In the genomic region with DNA sequence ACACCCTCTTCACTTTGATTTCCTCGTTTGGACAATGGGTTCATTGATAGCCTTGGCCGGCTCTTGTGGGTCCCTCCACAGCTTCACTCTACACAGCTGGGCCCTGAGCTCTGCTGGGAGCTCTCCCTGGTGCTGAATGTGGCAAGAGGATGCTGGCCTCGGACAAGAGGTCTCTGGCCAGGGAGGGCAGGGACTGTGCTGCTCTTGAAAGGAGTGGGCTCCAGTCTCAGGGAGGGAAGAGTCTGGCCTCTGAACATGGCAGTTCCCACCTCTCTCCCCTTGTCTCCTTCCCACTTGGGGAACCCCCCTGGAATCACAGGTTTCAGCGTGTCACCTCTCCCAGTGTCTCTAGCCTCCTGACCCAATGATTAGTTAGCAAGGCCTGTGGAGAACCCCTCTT, we compare ENCODE assay signal across 1 cellular context.
A peak's percentile ranks its signal among the peaks of the same experiment; 100 is the strongest.
TF ChIP-seq lines count a peak whose summit lies in the region.

No MANE protein-coding gene starts in this region.

TF ChIP-seq in HepG2, 621 proteins besides CTCF, POLR2A, EP300 and RAD21 (continued from another document):
- TF ChIP-seq, protein P1, sequence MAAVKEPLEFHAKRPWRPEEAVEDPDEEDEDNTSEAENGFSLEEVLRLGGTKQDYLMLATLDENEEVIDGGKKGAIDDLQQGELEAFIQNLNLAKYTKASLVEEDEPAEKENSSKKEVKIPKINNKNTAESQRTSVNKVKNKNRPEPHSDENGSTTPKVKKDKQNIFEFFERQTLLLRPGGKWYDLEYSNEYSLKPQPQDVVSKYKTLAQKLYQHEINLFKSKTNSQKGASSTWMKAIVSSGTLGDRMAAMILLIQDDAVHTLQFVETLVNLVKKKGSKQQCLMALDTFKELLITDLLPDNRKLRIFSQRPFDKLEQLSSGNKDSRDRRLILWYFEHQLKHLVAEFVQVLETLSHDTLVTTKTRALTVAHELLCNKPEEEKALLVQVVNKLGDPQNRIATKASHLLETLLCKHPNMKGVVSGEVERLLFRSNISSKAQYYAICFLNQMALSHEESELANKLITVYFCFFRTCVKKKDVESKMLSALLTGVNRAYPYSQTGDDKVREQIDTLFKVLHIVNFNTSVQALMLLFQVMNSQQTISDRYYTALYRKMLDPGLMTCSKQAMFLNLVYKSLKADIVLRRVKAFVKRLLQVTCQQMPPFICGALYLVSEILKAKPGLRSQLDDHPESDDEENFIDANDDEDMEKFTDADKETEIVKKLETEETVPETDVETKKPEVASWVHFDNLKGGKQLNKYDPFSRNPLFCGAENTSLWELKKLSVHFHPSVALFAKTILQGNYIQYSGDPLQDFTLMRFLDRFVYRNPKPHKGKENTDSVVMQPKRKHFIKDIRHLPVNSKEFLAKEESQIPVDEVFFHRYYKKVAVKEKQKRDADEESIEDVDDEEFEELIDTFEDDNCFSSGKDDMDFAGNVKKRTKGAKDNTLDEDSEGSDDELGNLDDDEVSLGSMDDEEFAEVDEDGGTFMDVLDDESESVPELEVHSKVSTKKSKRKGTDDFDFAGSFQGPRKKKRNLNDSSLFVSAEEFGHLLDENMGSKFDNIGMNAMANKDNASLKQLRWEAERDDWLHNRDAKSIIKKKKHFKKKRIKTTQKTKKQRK (IDR thresholded peaks at IDR 0.05; ENCODE audit: low read length): no peak
- 0 out of 2 replicates have a peak, but pooled peaks have one; percentile 23 for TF ChIP-seq ZNF768 (CRISPR knock-in tag; IDR thresholded peaks at IDR 0.05)
- peak; percentile 74; the same call in 1 of the 2 replicates for TF ChIP-seq ARID2 (CRISPR knock-in tag; IDR thresholded peaks at IDR 0.05; ENCODE audit: borderline replicate concordance)
- TF ChIP-seq PTBP1 (IDR thresholded peaks at IDR 0.05; ENCODE audit: low read depth, low read length, poor library complexity, severe bottlenecking): no peak
- TF ChIP-seq, protein P2, sequence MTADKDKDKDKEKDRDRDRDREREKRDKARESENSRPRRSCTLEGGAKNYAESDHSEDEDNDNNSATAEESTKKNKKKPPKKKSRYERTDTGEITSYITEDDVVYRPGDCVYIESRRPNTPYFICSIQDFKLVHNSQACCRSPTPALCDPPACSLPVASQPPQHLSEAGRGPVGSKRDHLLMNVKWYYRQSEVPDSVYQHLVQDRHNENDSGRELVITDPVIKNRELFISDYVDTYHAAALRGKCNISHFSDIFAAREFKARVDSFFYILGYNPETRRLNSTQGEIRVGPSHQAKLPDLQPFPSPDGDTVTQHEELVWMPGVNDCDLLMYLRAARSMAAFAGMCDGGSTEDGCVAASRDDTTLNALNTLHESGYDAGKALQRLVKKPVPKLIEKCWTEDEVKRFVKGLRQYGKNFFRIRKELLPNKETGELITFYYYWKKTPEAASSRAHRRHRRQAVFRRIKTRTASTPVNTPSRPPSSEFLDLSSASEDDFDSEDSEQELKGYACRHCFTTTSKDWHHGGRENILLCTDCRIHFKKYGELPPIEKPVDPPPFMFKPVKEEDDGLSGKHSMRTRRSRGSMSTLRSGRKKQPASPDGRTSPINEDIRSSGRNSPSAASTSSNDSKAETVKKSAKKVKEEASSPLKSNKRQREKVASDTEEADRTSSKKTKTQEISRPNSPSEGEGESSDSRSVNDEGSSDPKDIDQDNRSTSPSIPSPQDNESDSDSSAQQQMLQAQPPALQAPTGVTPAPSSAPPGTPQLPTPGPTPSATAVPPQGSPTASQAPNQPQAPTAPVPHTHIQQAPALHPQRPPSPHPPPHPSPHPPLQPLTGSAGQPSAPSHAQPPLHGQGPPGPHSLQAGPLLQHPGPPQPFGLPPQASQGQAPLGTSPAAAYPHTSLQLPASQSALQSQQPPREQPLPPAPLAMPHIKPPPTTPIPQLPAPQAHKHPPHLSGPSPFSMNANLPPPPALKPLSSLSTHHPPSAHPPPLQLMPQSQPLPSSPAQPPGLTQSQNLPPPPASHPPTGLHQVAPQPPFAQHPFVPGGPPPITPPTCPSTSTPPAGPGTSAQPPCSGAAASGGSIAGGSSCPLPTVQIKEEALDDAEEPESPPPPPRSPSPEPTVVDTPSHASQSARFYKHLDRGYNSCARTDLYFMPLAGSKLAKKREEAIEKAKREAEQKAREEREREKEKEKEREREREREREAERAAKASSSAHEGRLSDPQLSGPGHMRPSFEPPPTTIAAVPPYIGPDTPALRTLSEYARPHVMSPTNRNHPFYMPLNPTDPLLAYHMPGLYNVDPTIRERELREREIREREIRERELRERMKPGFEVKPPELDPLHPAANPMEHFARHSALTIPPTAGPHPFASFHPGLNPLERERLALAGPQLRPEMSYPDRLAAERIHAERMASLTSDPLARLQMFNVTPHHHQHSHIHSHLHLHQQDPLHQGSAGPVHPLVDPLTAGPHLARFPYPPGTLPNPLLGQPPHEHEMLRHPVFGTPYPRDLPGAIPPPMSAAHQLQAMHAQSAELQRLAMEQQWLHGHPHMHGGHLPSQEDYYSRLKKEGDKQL (CRISPR knock-in tag; IDR thresholded peaks at IDR 0.05; ENCODE audit: low read depth): no peak
- TF ChIP-seq, protein P3, sequence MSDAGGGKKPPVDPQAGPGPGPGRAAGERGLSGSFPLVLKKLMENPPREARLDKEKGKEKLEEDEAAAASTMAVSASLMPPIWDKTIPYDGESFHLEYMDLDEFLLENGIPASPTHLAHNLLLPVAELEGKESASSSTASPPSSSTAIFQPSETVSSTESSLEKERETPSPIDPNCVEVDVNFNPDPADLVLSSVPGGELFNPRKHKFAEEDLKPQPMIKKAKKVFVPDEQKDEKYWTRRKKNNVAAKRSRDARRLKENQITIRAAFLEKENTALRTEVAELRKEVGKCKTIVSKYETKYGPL (CRISPR knock-in tag; IDR thresholded peaks at IDR 0.05): peak; percentile 87; the same call in 1 of the 2 replicates
- peak; percentile 95 for TF ChIP-seq ZNF331 (CRISPR knock-in tag; IDR thresholded peaks at IDR 0.05)
- TF ChIP-seq, protein P4, sequence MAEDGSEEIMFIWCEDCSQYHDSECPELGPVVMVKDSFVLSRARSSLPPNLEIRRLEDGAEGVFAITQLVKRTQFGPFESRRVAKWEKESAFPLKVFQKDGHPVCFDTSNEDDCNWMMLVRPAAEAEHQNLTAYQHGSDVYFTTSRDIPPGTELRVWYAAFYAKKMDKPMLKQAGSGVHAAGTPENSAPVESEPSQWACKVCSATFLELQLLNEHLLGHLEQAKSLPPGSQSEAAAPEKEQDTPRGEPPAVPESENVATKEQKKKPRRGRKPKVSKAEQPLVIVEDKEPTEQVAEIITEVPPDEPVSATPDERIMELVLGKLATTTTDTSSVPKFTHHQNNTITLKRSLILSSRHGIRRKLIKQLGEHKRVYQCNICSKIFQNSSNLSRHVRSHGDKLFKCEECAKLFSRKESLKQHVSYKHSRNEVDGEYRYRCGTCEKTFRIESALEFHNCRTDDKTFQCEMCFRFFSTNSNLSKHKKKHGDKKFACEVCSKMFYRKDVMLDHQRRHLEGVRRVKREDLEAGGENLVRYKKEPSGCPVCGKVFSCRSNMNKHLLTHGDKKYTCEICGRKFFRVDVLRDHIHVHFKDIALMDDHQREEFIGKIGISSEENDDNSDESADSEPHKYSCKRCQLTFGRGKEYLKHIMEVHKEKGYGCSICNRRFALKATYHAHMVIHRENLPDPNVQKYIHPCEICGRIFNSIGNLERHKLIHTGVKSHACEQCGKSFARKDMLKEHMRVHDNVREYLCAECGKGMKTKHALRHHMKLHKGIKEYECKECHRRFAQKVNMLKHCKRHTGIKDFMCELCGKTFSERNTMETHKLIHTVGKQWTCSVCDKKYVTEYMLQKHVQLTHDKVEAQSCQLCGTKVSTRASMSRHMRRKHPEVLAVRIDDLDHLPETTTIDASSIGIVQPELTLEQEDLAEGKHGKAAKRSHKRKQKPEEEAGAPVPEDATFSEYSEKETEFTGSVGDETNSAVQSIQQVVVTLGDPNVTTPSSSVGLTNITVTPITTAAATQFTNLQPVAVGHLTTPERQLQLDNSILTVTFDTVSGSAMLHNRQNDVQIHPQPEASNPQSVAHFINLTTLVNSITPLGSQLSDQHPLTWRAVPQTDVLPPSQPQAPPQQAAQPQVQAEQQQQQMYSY (CRISPR knock-in tag; IDR thresholded peaks at IDR 0.05): no peak
- peak; percentile 92 for TF ChIP-seq ZNF749 (CRISPR knock-in tag; IDR thresholded peaks at IDR 0.05; ENCODE audit: borderline replicate concordance)
- no peak for TF ChIP-seq ZBTB3 (CRISPR knock-in tag; IDR thresholded peaks at IDR 0.05; ENCODE audit: borderline replicate concordance, low read depth)
- TF ChIP-seq ZNF3 (CRISPR knock-in tag; IDR thresholded peaks at IDR 0.05): no peak
- peak; percentile 76; the same call in 1 of the 2 replicates for TF ChIP-seq ARNT2 (CRISPR knock-in tag; IDR thresholded peaks at IDR 0.05; ENCODE audit: low read depth)
- peak; percentile 90; the same call in 1 of the 2 replicates for TF ChIP-seq ZNF644 (CRISPR knock-in tag; IDR thresholded peaks at IDR 0.05; ENCODE audit: low read depth)
- no peak for TF ChIP-seq ZMYM3 (CRISPR knock-in tag; IDR thresholded peaks at IDR 0.05)
- TF ChIP-seq, protein P5, sequence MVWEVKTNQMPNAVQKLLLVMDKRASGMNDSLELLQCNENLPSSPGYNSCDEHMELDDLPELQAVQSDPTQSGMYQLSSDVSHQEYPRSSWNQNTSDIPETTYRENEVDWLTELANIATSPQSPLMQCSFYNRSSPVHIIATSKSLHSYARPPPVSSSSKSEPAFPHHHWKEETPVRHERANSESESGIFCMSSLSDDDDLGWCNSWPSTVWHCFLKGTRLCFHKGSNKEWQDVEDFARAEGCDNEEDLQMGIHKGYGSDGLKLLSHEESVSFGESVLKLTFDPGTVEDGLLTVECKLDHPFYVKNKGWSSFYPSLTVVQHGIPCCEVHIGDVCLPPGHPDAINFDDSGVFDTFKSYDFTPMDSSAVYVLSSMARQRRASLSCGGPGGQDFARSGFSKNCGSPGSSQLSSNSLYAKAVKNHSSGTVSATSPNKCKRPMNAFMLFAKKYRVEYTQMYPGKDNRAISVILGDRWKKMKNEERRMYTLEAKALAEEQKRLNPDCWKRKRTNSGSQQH (CRISPR knock-in tag; IDR thresholded peaks at IDR 0.05; ENCODE audit: low read depth): 0 out of 2 replicates have a peak, but pooled peaks have one; percentile 84
- TF ChIP-seq ZNF296 (CRISPR knock-in tag; conservative IDR thresholded peaks at IDR 0.05): 0 out of 2 replicates have a peak, but pooled peaks have one; percentile 54
